23 cellular contexts compared by ENCODE assay signal in genomic region chr4:169278669-169279068, GRCh38. TPM values are rescaled to one million over a fixed set of nuclear protein-coding genes. Genes with fewer than 3 reads are reported as not detected.
"Had no signal": no experiment of that assay in that cellular context is flagged by ENCODE, and none has a peak within 500 bp of the region (broad histone marks: within the 10 kb centered on the region; RNA-seq: fewer than 3 reads in every experiment).

No MANE protein-coding gene starts in this region.

- H3K27ac ChIP-seq: gastrocnemius medialis, heart right ventricle, neural progenitor cell, psoas muscle, right lobe of liver, suprapubic skin, thyroid gland had no signal

- H3K4me2 ChIP-seq: neural progenitor cell had no signal

- H3K4me3 ChIP-seq: gastrocnemius medialis, heart right ventricle, neural progenitor cell, psoas muscle, right lobe of liver, suprapubic skin, thyroid gland had no signal

- H2AFZ ChIP-seq: neural progenitor cell had no signal

- H3K4me1 ChIP-seq: gastrocnemius medialis, psoas muscle, right lobe of liver, suprapubic skin had no signal

- H3K36me3 ChIP-seq: gastrocnemius medialis, heart right ventricle, neural progenitor cell, right lobe of liver, suprapubic skin, thyroid gland had no signal

- H3K27me3 ChIP-seq: gastrocnemius medialis, heart right ventricle, neural progenitor cell, right lobe of liver, suprapubic skin, thyroid gland had no signal

- H3K9ac ChIP-seq: neural progenitor cell had no signal

- H3K9me3 ChIP-seq: gastrocnemius medialis, heart right ventricle, psoas muscle, right lobe of liver, suprapubic skin, thyroid gland had no signal

- DNase-seq: cortex of kidney; effector memory CD4-positive, alpha-beta T cell; gastrocnemius medialis; heart right ventricle; hypothalamus; kidney glomerular epithelial cell; mesendoderm; naive thymus-derived CD8-positive, alpha-beta T cell; occipital lobe; psoas muscle; retina; right lobe of liver; stimulated activated CD4-positive, alpha-beta T cell treated with anti-CD3 and anti-CD28 coated beads, Interleukin-4, amount 100 ng/mL, for 1 hour; stimulated activated CD8-positive, alpha-beta memory T cell treated with anti-CD3 and anti-CD28 coated beads, Interleukin-4, amount 100 ng/mL, for 48 hours; stimulated activated naive CD8-positive, alpha-beta T cell treated with anti-CD3 and anti-CD28 coated beads, Interleukin-15, Interleukin-2, amounts not matched to agents 100 U/mL and 50 U/mL, for 24 hours; thyroid gland had no signal

- ATAC-seq: esophagus mucosa; gastrocnemius medialis; heart right ventricle; naive thymus-derived CD8-positive, alpha-beta T cell; psoas muscle; right lobe of liver; stimulated activated effector memory CD8-positive, alpha-beta T cell treated with anti-CD3 and anti-CD28 coated beads, Interleukin-12 subunit alpha, Interleukin-12 subunit beta, amount 100 ng/mL, for 72 hours; stimulated activated naive CD8-positive, alpha-beta T cell treated with anti-CD3 and anti-CD28 coated beads, Interleukin-15, Interleukin-2, amounts not matched to agents 100 U/mL and 50 U/mL, for 24 hours had no signal

- FAIRE-seq: endometrium, islet of Langerhans, urothelium cell line had no signal

RNA-seq across cellular contexts. Expression of gene SH3RF1, which starts 7.9 kb away (rescaled TPM):
- polyA plus RNA-seq: naive thymus-derived CD8-positive, alpha-beta T cell had no signal
